ENCODE assay signal across 8 cellular contexts in genomic region chr5:108521841-108522506, GRCh38.
A peak's percentile ranks its signal among the peaks of the same experiment; 100 is the strongest.
DNase-seq lines count a peak whose midpoint lies in the region; ATAC-seq and TF ChIP-seq lines count a peak whose summit lies in the region.

No MANE protein-coding gene starts in this region.

- peak; percentile 49 for ATAC-seq in GM19035 (IDR thresholded peaks at IDR 0.05; ENCODE audit: unreplicated experiment)
- peak; percentile 34 for ATAC-seq in HG03103 (IDR thresholded peaks at IDR 0.05; ENCODE audit: low read depth, unreplicated experiment)

- 52 to 54% methylated on average over 4 of the region's 4 CpGs for WGBS in testis, 2 donors

- DNase-seq in D341Med (ENCODE audit: low spot score), result peak; percentile 54
- peak; percentile 68 for DNase-seq in NCI-H460 (ENCODE audit: extremely low read depth, low read depth)
- peak; percentile 70 for DNase-seq in astrocyte of the hippocampus (ENCODE audit: low read depth, low spot score)
- DNase-seq in inferior parietal cortex (ENCODE audit: extremely low spot score), result peak; percentile 61
- peak; percentile 27 for DNase-seq in testis
- no peak for DNase-seq in cerebellar nuclear complex (lab: John Stamatoyannopoulos, UW)

- no peaks in the 10 kb centered on the region for H3K4me1 ChIP-seq in testis

- intact Hi-C loops in testis (cut with DNase I; ENCODE audit: low total_unique reads), result no loop called here

- peak; percentile 47 to 54 (median 53) for TF ChIP-seq CTCF in testis (IDR thresholded peaks at IDR 0.05)

- no peaks in the 10 kb centered on the region for H3K36me3 ChIP-seq in testis (ENCODE audit: low read depth, missing control alignments)

- H3K9me3 ChIP-seq in testis, result no peaks in the 10 kb centered on the region

- no peaks in the 10 kb centered on the region for H3K27me3 ChIP-seq in testis

- TF ChIP-seq POLR2A in testis (IDR thresholded peaks at IDR 0.05), result no peak

- H3K27ac ChIP-seq in testis, result no peak overlapping the region

- no peak overlapping the region for H3K4me3 ChIP-seq in testis

Comparison
In these comparisons a context has a peak if more than half of its experiments do, and no peak if none do; other contexts are left out.
1. DNase-seq: peak in D341Med (single experiment), NCI-H460 (single experiment), astrocyte of the hippocampus (single experiment), inferior parietal cortex (single experiment) and testis (single experiment); none in cerebellar nuclear complex (0 of 2).